ENCODE assay signal across 13 cellular contexts in the genomic region with DNA sequence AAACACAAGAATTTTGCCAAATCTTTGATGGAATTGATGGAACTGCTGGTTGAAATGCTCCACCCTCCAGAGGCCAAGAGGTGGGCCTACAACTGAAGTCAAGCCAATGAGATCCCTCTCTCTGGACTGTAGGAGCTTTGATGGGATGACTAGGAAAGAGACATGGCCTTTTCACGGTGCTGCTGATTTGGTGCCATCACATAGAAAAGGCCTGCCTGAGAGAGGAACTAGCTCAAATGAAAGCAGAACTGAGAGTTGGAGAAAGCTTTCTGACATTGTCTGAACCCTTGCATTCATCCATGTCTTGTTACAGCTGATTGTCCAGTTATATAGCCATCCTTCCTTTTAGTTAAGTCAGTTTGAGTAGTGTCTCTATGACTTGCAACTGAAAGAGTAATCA.
DNase-seq lines count a peak whose midpoint lies in the region; ATAC-seq and TF ChIP-seq lines count a peak whose summit lies in the region.
"Had no signal": no experiment of that assay in that cellular context is flagged by ENCODE, and none has a peak within 500 bp of the region (broad histone marks: within the 10 kb centered on the region; RNA-seq: fewer than 3 reads in every experiment).

No MANE protein-coding gene starts in this region.

- intact Hi-C loops in tibial artery (cut with DNase I; ENCODE audit: low total_unique reads), result no loop called here

- H3K36me3 ChIP-seq in tibial artery, result no peaks in the 10 kb centered on the region
- no peaks in the 10 kb centered on the region for H3K36me3 ChIP-seq in brain microvascular endothelial cell (replicated peaks)

- DNase-seq in tibial artery, result no peak
- DNase-seq in AML-193 (lab: John Stamatoyannopoulos, UW), result no peak
- no peak for DNase-seq in brain microvascular endothelial cell
- DNase-seq: central memory CD4-positive, alpha-beta T cell; nephron progenitor cell had no signal

- H3K27ac ChIP-seq in tibial artery (no peak overlapping the region), brain microvascular endothelial cell (no peak overlapping the region)
- H3K27ac ChIP-seq: KMS-11, RWPE1 had no signal

- H3K36me3 Mint-ChIP-seq in activated T-helper 17 cell treated with anti-CD3 and anti-CD28 coated beads, Interleukin-2, amount 50 U/mL, for 72 hours (ENCODE audit: low read depth), result no peaks in the 10 kb centered on the region

- H3K4me1 Mint-ChIP-seq in activated T-helper 17 cell treated with anti-CD3 and anti-CD28 coated beads, Interleukin-2, amount 50 U/mL, for 72 hours, result no peaks in the 10 kb centered on the region

- H3K27me3 Mint-ChIP-seq in activated T-helper 17 cell treated with anti-CD3 and anti-CD28 coated beads, Interleukin-2, amount 50 U/mL, for 72 hours, result no peaks in the 10 kb centered on the region

- no peaks in the 10 kb centered on the region for H3K9me3 ChIP-seq in tibial artery

- no peaks in the 10 kb centered on the region for H3K27me3 ChIP-seq in tibial artery
- no peaks in the 10 kb centered on the region for H3K27me3 ChIP-seq in brain microvascular endothelial cell (replicated peaks)

- TF ChIP-seq CTCF in tibial artery (IDR thresholded peaks at IDR 0.05), result no peak
- no peak for TF ChIP-seq CTCF in brain microvascular endothelial cell (IDR thresholded peaks at IDR 0.05; ENCODE audit: low read depth, low read length, missing control alignments)

- in situ Hi-C loops in brain microvascular endothelial cell (cut with HindIII; ENCODE audit: low pct_ligation_motif_present, low sequenced_read_pairs), result no loop called here

- no peak overlapping the region for H3K27ac Mint-ChIP-seq in activated T-helper 17 cell treated with anti-CD3 and anti-CD28 coated beads, Interleukin-2, amount 50 U/mL, for 72 hours
- H3K27ac Mint-ChIP-seq: nephron progenitor cell had no signal

- H3K4me3 ChIP-seq in tibial artery, result no peak overlapping the region
- H3K4me3 ChIP-seq in brain microvascular endothelial cell (ENCODE audit: low read depth, low read length), result no peak overlapping the region

- H3K9me3 Mint-ChIP-seq in activated T-helper 17 cell treated with anti-CD3 and anti-CD28 coated beads, Interleukin-2, amount 50 U/mL, for 72 hours, result peaks cover 14% of the 10 kb centered on the region
- H3K9me3 Mint-ChIP-seq: nephron progenitor cell had no signal

- ATAC-seq in GM18498 (IDR thresholded peaks at IDR 0.05; ENCODE audit: unreplicated experiment) (peak; percentile 94), GM19452 (IDR thresholded peaks at IDR 0.05; ENCODE audit: unreplicated experiment) (peak; percentile 72), HG02840 (IDR thresholded peaks at IDR 0.05; ENCODE audit: low FRiP score, unreplicated experiment) (peak; percentile 82), HG03565 (IDR thresholded peaks at IDR 0.05; ENCODE audit: unreplicated experiment) (peak; percentile 85)
- ATAC-seq in activated T-helper 17 cell treated with anti-CD3 and anti-CD28 coated beads, Interleukin-2, amount 50 U/mL, for 72 hours (replicated peaks), result no peak
- ATAC-seq: HCT116 had no signal

- H3K4me3 Mint-ChIP-seq in activated T-helper 17 cell treated with anti-CD3 and anti-CD28 coated beads, Interleukin-2, amount 50 U/mL, for 72 hours, result no peak overlapping the region
- H3K4me3 Mint-ChIP-seq: nephron progenitor cell had no signal

- H3K4me1 ChIP-seq in tibial artery, result no peaks in the 10 kb centered on the region
